In genomic region chr4:189436207-189436606, GRCh38 we compare ENCODE assay signal across 20 cellular contexts.
DNase-seq lines count a peak whose midpoint lies in the region; ATAC-seq, FAIRE-seq and TF ChIP-seq lines count a peak whose summit lies in the region.
"Had no signal": no experiment of that assay in that cellular context is flagged by ENCODE, and none has a peak within 500 bp of the region (broad histone marks: within the 10 kb centered on the region; RNA-seq: fewer than 3 reads in every experiment).

No MANE protein-coding gene starts in this region.

- FAIRE-seq in urothelium cell line (lab: Jason Lieb, UNC) = no peak
- FAIRE-seq: colon, D721Med had no signal

- no peaks in the 10 kb centered on the region for H3K27me3 ChIP-seq in breast epithelium
- H3K27me3 ChIP-seq: ovary had no signal

- BruUV-seq in MCF 10A (replicated peaks; lab: Mats Ljungman, UMichigan) = no TSS peak

- no peak overlapping the region for H3K27ac Mint-ChIP-seq in MCF 10A (ENCODE audit: low read depth, unreplicated experiment)
- peak overlapping the region; percentile 20 for H3K27ac Mint-ChIP-seq in central memory CD8-positive, alpha-beta T cell (ENCODE audit: low read depth)
- H3K27ac Mint-ChIP-seq: activated CD4-positive, alpha-beta T cell treated with anti-CD3 and anti-CD28 coated beads, Interleukin-2, amount 10 ng/mL, durations not matched to agents 24 days and 14 days; activated T-cell treated with anti-CD3 and anti-CD28 coated beads, Interleukin-2, amount 50 U/mL, for 72 hours; T-helper 2 cell treated with Interferon-gamma antibody and Interleukin-4, amounts not matched to agents 5 μg/mL and 100 μg/mL, for 36 hours had no signal

- H3K27ac ChIP-seq in breast epithelium = no peak overlapping the region
- H3K27ac ChIP-seq: ovary had no signal

- H3K4me3 Mint-ChIP-seq in MCF 10A (ENCODE audit: unreplicated experiment) = no peak overlapping the region
- no peak overlapping the region for H3K4me3 Mint-ChIP-seq in central memory CD8-positive, alpha-beta T cell
- H3K4me3 Mint-ChIP-seq: activated CD4-positive, alpha-beta T cell treated with anti-CD3 and anti-CD28 coated beads, Interleukin-2, amount 10 ng/mL, durations not matched to agents 24 days and 14 days; activated T-cell treated with anti-CD3 and anti-CD28 coated beads, Interleukin-2, amount 50 U/mL, for 72 hours; T-helper 2 cell treated with Interferon-gamma antibody and Interleukin-4, amounts not matched to agents 5 μg/mL and 100 μg/mL, for 36 hours had no signal

- H3K4me1 ChIP-seq in breast epithelium = no peaks in the 10 kb centered on the region

- peak; percentile 9 for DNase-seq in MCF 10A (ENCODE audit: unreplicated experiment)
- DNase-seq in breast epithelium (ENCODE audit: low spot score in 2 of 2) = no peak
- no peak for DNase-seq in NB4 (ENCODE audit: low read depth)
- no peak for DNase-seq in central memory CD8-positive, alpha-beta T cell (ENCODE audit: low spot score in 2 of 2)
- peak; percentile 10 for DNase-seq in urothelium cell line (ENCODE audit: low spot score)
- no peak for DNase-seq in NCI-H774 (lab: John Stamatoyannopoulos, UW)
- DNase-seq: activated CD4-positive, alpha-beta T cell treated with anti-CD3 and anti-CD28 coated beads, Interleukin-2, amount 10 ng/mL, durations not matched to agents 24 days and 14 days; activated T-cell treated with anti-CD3 and anti-CD28 coated beads, Interleukin-2, amount 50 U/mL, for 72 hours; amygdala; erythroblast; head of caudate nucleus; NCI-H1105; ovary; Right ventricle myocardium superior; stimulated activated naive CD8-positive, alpha-beta T cell treated with anti-CD3 and anti-CD28 coated beads, Interleukin-15, Interleukin-2, amounts not matched to agents 100 U/mL and 50 U/mL, for 24 hours had no signal

- H3K4me3 ChIP-seq in breast epithelium (no peak overlapping the region), NB4 (ENCODE audit: low read depth, low read length) (no peak overlapping the region)
- H3K4me3 ChIP-seq: ovary had no signal

- no peaks in the 10 kb centered on the region for H3K36me3 Mint-ChIP-seq in MCF 10A (ENCODE audit: insufficient read depth, unreplicated experiment)
- H3K36me3 Mint-ChIP-seq in central memory CD8-positive, alpha-beta T cell (ENCODE audit: insufficient read depth) = no peaks in the 10 kb centered on the region

- H3K36me3 ChIP-seq in breast epithelium = no peaks in the 10 kb centered on the region
- H3K36me3 ChIP-seq: ovary had no signal

- intact Hi-C loops in MCF 10A (cut with micrococcal nuclease) = loop anchor here (10.0 kb wide), 1 partner anchor 359 kb away; no protein-coding TSS in a partner anchor
- intact Hi-C loops in breast epithelium (cut with DNase I; ENCODE audit: low total_unique reads) = no loop called here

- H3K27me3 Mint-ChIP-seq in MCF 10A (ENCODE audit: insufficient read depth, unreplicated experiment) = no peaks in the 10 kb centered on the region
- no peaks in the 10 kb centered on the region for H3K27me3 Mint-ChIP-seq in central memory CD8-positive, alpha-beta T cell
- H3K27me3 Mint-ChIP-seq: activated CD4-positive, alpha-beta T cell treated with anti-CD3 and anti-CD28 coated beads, Interleukin-2, amount 10 ng/mL, durations not matched to agents 24 days and 14 days had no signal

- TF ChIP-seq POLR2A in breast epithelium (IDR thresholded peaks at IDR 0.05) (no peak), NB4 (IDR thresholded peaks at IDR 0.05; ENCODE audit: extremely low read depth, insufficient read length) (no peak)

- no peaks in the 10 kb centered on the region for H3K9me3 ChIP-seq in breast epithelium
- H3K9me3 ChIP-seq: ovary had no signal

- peaks cover 7% of the 10 kb centered on the region for H3K9me3 Mint-ChIP-seq in MCF 10A (ENCODE audit: unreplicated experiment)
- H3K9me3 Mint-ChIP-seq in central memory CD8-positive, alpha-beta T cell = peaks cover 23% of the 10 kb centered on the region

- CTCF ChIA-PET in MCF 10A (lab: Yijun Ruan, JAX) = interaction anchor here (0.5 to 0.7 kb wide), 3 partner anchors 80 to 357 kb away, joined by 3 read pairs; no protein-coding TSS in a partner anchor

- H3K4me1 Mint-ChIP-seq in MCF 10A (ENCODE audit: insufficient read depth, unreplicated experiment) = peaks cover 6% of the 10 kb centered on the region
- H3K4me1 Mint-ChIP-seq in central memory CD8-positive, alpha-beta T cell = no peaks in the 10 kb centered on the region
- H3K4me1 Mint-ChIP-seq: activated CD4-positive, alpha-beta T cell treated with anti-CD3 and anti-CD28 coated beads, Interleukin-2, amount 10 ng/mL, durations not matched to agents 24 days and 14 days had no signal

- ATAC-seq in central memory CD8-positive, alpha-beta T cell (replicated peaks; ENCODE audit: extremely low read depth, poor library complexity, severe bottlenecking) = no peak
- ATAC-seq in GM21423 (IDR thresholded peaks at IDR 0.05; ENCODE audit: unreplicated experiment) (no peak), GM18867 (IDR thresholded peaks at IDR 0.05; ENCODE audit: unreplicated experiment) (no peak)
- ATAC-seq: activated T-cell treated with anti-CD3 and anti-CD28 coated beads, Interleukin-2, amount 50 U/mL, for 72 hours; stimulated activated naive CD8-positive, alpha-beta T cell treated with anti-CD3 and anti-CD28 coated beads, Interleukin-15, Interleukin-2, amounts not matched to agents 100 U/mL and 50 U/mL, for 24 hours had no signal

- POLR2A ChIA-PET in MCF 10A (lab: Yijun Ruan, JAX) = no interaction called here

- TF ChIP-seq CTCF in MCF 10A (IDR thresholded peaks at IDR 0.05; ENCODE audit: unreplicated experiment) = no peak
- no peak for TF ChIP-seq CTCF in breast epithelium (IDR thresholded peaks at IDR 0.05)
- TF ChIP-seq CTCF in NB4 (IDR thresholded peaks at IDR 0.05; ENCODE audit: low read depth, low read length) = peak; percentile 22

Comparison
In these comparisons a context has a peak if more than half of its experiments do, and no peak if none do; other contexts are left out.
1. DNase-seq: peak in MCF 10A (single experiment) and urothelium cell line (single experiment); none in breast epithelium (0 of 2), NB4 (single experiment), central memory CD8-positive, alpha-beta T cell (0 of 2) and NCI-H774 (single experiment).